In genomic region chr1:240031414-240031813, GRCh38 we compare ENCODE assay signal across 15 cellular contexts.
DNase-seq lines count a peak whose midpoint lies in the region; ATAC-seq and TF ChIP-seq lines count a peak whose summit lies in the region.
"Had no signal": no experiment of that assay in that cellular context is flagged by ENCODE, and none has a peak within 500 bp of the region (broad histone marks: within the 10 kb centered on the region; RNA-seq: fewer than 3 reads in every experiment).

No MANE protein-coding gene starts in this region.

- H3K27me3 Mint-ChIP-seq in activated T-cell treated with anti-CD3 and anti-CD28 coated beads, Interleukin-2, amount 50 U/mL, for 4 hours (ENCODE audit: low read depth), result no peaks in the 10 kb centered on the region

- no peaks in the 10 kb centered on the region for H3K27me3 ChIP-seq in SJSA1 (replicated peaks)
- H3K27me3 ChIP-seq: MG63 had no signal

- H3K27ac ChIP-seq in SJSA1, result peak overlapping the region; percentile 77
- H3K27ac ChIP-seq: HL-60, prostate gland had no signal

- H3K36me3 Mint-ChIP-seq in activated T-cell treated with anti-CD3 and anti-CD28 coated beads, Interleukin-2, amount 50 U/mL, for 4 hours (ENCODE audit: insufficient read depth), result no peaks in the 10 kb centered on the region
- H3K36me3 Mint-ChIP-seq: CD4-positive, CD25-positive, alpha-beta regulatory T cell had no signal

- peaks cover 34% of the 10 kb centered on the region for H3K4me1 ChIP-seq in SJSA1 (replicated peaks)
- H3K4me1 ChIP-seq: prostate gland had no signal

- no peaks in the 10 kb centered on the region for H3K36me3 ChIP-seq in SJSA1
- H3K36me3 ChIP-seq: MG63, prostate gland had no signal

- DNase-seq in ELR (ENCODE audit: low read depth) (peak; percentile 87), SJSA1 (ENCODE audit: low read depth in 1 of 2, low spot score in 2 of 2) (no peak), fibroblast of the aortic adventitia (ENCODE audit: low read depth) (peak; percentile 34), skeletal muscle cell (ENCODE audit: low read depth) (peak; percentile 62), NCI-H82 treated with DMSO at 0.1 percent for 48 hours (lab: John Stamatoyannopoulos, UW; ENCODE audit: unreplicated experiment) (no peak), GM19240 (ENCODE audit: insufficient read length, low spot score) (no peak), HuH-7.5 (ENCODE audit: low spot score) (no peak)
- no peak for DNase-seq in activated T-cell treated with anti-CD3 and anti-CD28 coated beads, Interleukin-2, amount 50 U/mL, for 4 hours
- DNase-seq: CD4-positive, CD25-positive, alpha-beta regulatory T cell; GDM1; NCI-H2081 treated with DMSO at 0.1 percent for 48 hours; NCI-H748 treated with DMSO at 0.1 percent for 48 hours had no signal

- TF ChIP-seq CTCF in fibroblast of the aortic adventitia (IDR thresholded peaks at IDR 0.05; ENCODE audit: insufficient read depth, low read length), result no peak

- H3K4me3 ChIP-seq in SJSA1 (no peak overlapping the region), fibroblast of the aortic adventitia (ENCODE audit: low read depth, low read length) (no peak overlapping the region), skeletal muscle cell (ENCODE audit: low read depth, low read length) (no peak overlapping the region)
- H3K4me3 ChIP-seq: MG63, prostate gland had no signal

- H3K9me3 Mint-ChIP-seq in activated T-cell treated with anti-CD3 and anti-CD28 coated beads, Interleukin-2, amount 50 U/mL, for 4 hours, result peaks cover 7% of the 10 kb centered on the region

- no peak overlapping the region for H3K4me3 Mint-ChIP-seq in activated T-cell treated with anti-CD3 and anti-CD28 coated beads, Interleukin-2, amount 50 U/mL, for 4 hours
- H3K4me3 Mint-ChIP-seq: CD4-positive, CD25-positive, alpha-beta regulatory T cell had no signal

- no peaks in the 10 kb centered on the region for H3K4me1 Mint-ChIP-seq in activated T-cell treated with anti-CD3 and anti-CD28 coated beads, Interleukin-2, amount 50 U/mL, for 4 hours (ENCODE audit: low read depth)

- ATAC-seq in activated T-cell treated with anti-CD3 and anti-CD28 coated beads, Interleukin-2, amount 50 U/mL, for 4 hours, result no peak

- H3K9me3 ChIP-seq in SJSA1 (replicated peaks), result no peaks in the 10 kb centered on the region
- H3K9me3 ChIP-seq: prostate gland had no signal

Comparison
In these comparisons a context has a peak if more than half of its experiments do, and no peak if none do; other contexts are left out.
1. DNase-seq: peak in ELR (single experiment), fibroblast of the aortic adventitia (single experiment) and skeletal muscle cell (single experiment); none in SJSA1 (0 of 2), NCI-H82 treated with DMSO at 0.1 percent for 48 hours (single experiment), GM19240 (single experiment), activated T-cell treated with anti-CD3 and anti-CD28 coated beads, Interleukin-2, amount 50 U/mL, for 4 hours (single experiment) and HuH-7.5 (single experiment).